ENCODE assay signal across 29 cellular contexts in genomic region chr1:6033124-6033523, GRCh38. TPM values are rescaled to one million over a fixed set of nuclear protein-coding genes. Genes with fewer than 3 reads are reported as not detected.
A peak's percentile ranks its signal among the peaks of the same experiment; 100 is the strongest.
DNase-seq lines count a peak whose midpoint lies in the region; ATAC-seq, FAIRE-seq and TF ChIP-seq lines count a peak whose summit lies in the region.
"Had no signal": no experiment of that assay in that cellular context is flagged by ENCODE, and none has a peak within 500 bp of the region (broad histone marks: within the 10 kb centered on the region; RNA-seq: fewer than 3 reads in every experiment).

No MANE protein-coding gene starts in this region.

- TF ChIP-seq RAD21 in H1 (IDR thresholded peaks at IDR 0.05 in 1 of 2, conservative IDR thresholded peaks at IDR 0.05 in 1 of 2; ENCODE audit: low read depth in 2 of 2, low read length in 2 of 2), result no peak

- peak overlapping the region; percentile 85 for H3K27ac Mint-ChIP-seq in stimulated activated naive CD8-positive, alpha-beta T cell treated with anti-CD3 and anti-CD28 coated beads, Interleukin-15, Interleukin-2, amounts not matched to agents 100 ng/mL and 50 ng/mL, for 24 hours
- H3K27ac Mint-ChIP-seq in stimulated activated naive CD8-positive, alpha-beta T cell treated with anti-CD3 and anti-CD28 coated beads, Interleukin-15, amount 100 ng/mL, for 72 hours, result no peak overlapping the region
- H3K27ac Mint-ChIP-seq: memory B cell had no signal

- no peak for TF ChIP-seq POLR2A in H1 (IDR thresholded peaks at IDR 0.05; ENCODE audit: control extremely low read depth in 1 of 2, low read depth in 2 of 2, low read length in 2 of 2)

- H3K9me3 Mint-ChIP-seq in stimulated activated naive CD8-positive, alpha-beta T cell treated with anti-CD3 and anti-CD28 coated beads, Interleukin-15, Interleukin-2, amounts not matched to agents 100 ng/mL and 50 ng/mL, for 24 hours, result no peaks in the 10 kb centered on the region
- no peaks in the 10 kb centered on the region for H3K9me3 Mint-ChIP-seq in stimulated activated naive CD8-positive, alpha-beta T cell treated with anti-CD3 and anti-CD28 coated beads, Interleukin-15, amount 100 ng/mL, for 72 hours
- H3K9me3 Mint-ChIP-seq: activated naive CD4-positive, alpha-beta T cell treated with anti-CD3 and anti-CD28 coated beads, Interleukin-2, amount 50 U/mL, for 72 hours; activated T-helper 1 cell treated with anti-CD3 and anti-CD28 coated beads, Interleukin-12 subunit alpha, Interleukin-12 subunit beta, Interleukin-2, Interleukin-4 antibody, amounts not matched to agents 30 ng/mL and 10 ng/mL and 1 ng/mL, durations not matched to agents 14 hours and 24 hours and 36 hours; memory B cell had no signal

- TF ChIP-seq EP300 in H1 (IDR thresholded peaks at IDR 0.05; ENCODE audit: borderline replicate concordance in 1 of 2, low read depth in 2 of 2, low read length in 2 of 2), result no peak

- peak overlapping the region; percentile 61 for H3K4ac ChIP-seq in H1 (replicated peaks; ENCODE audit: insufficient read length, low read depth, low read length)

- peaks cover 12% of the 10 kb centered on the region; the same call in 1 of the 2 replicates for H3K23me2 ChIP-seq in H1 (ENCODE audit: low read depth, low read length)

- no peak overlapping the region for H2AFZ ChIP-seq in Loucy (ENCODE audit: low read length)
- H2AFZ ChIP-seq in H1 (ENCODE audit: low read length), result no peak overlapping the region

- POLR2A ChIA-PET in H1 (lab: Charles Lee; ENCODE audit: partially characterized antibody), result no interaction called here

- H2BK12ac ChIP-seq in H1 (ENCODE audit: low read depth, low read length), result peak overlapping the region; percentile 41; the same call in 1 of the 2 replicates

- H3K36me3 ChIP-seq in Loucy (ENCODE audit: insufficient read depth, low read length) (peaks cover 30% of the 10 kb centered on the region; the same call in 1 of the 2 replicates), H1 (ENCODE audit: control insufficient read depth in 2 of 4, insufficient read depth in 4 of 4, low read length in 3 of 4) (no peaks in the 10 kb centered on the region)
- H3K36me3 ChIP-seq: gastroesophageal sphincter, SJCRH30, thoracic aorta, vagina had no signal

- H3K4me2 ChIP-seq in Loucy (ENCODE audit: low read depth, low read length, poor library complexity, severe bottlenecking) (peak overlapping the region; percentile 88), H1 (ENCODE audit: insufficient read depth in 1 of 2, low read depth in 2 of 2, low read length in 2 of 2) (no peak overlapping the region; a peak in 1 of 4 replicates)

- peak overlapping the region; percentile 67 for H2AK5ac ChIP-seq in H1 (ENCODE audit: low read depth, low read length)

- no peak overlapping the region for H3K14ac ChIP-seq in H1 (ENCODE audit: insufficient read length)

- peak overlapping the region; percentile 6 for H3K4me3 Mint-ChIP-seq in stimulated activated naive CD8-positive, alpha-beta T cell treated with anti-CD3 and anti-CD28 coated beads, Interleukin-15, Interleukin-2, amounts not matched to agents 100 ng/mL and 50 ng/mL, for 24 hours
- no peak overlapping the region for H3K4me3 Mint-ChIP-seq in stimulated activated naive CD8-positive, alpha-beta T cell treated with anti-CD3 and anti-CD28 coated beads, Interleukin-15, amount 100 ng/mL, for 72 hours
- H3K4me3 Mint-ChIP-seq: activated T-helper 1 cell treated with anti-CD3 and anti-CD28 coated beads, Interleukin-12 subunit alpha, Interleukin-12 subunit beta, Interleukin-2, Interleukin-4 antibody, amounts not matched to agents 30 ng/mL and 10 ng/mL and 1 ng/mL, durations not matched to agents 14 hours and 24 hours and 36 hours; memory B cell had no signal

- H2BK20ac ChIP-seq in H1 (ENCODE audit: low read length), result no peak overlapping the region

- FAIRE-seq in H1 (lab: Jason Lieb, UNC) (no peak), urothelium cell line (lab: Jason Lieb, UNC) (peak; percentile 50)
- FAIRE-seq: astrocyte, endothelial cell of umbilical vein, RCC 7860 had no signal

- no peak overlapping the region for H3K18ac ChIP-seq in H1 (ENCODE audit: extremely low read depth, low read length)

- H2BK5ac ChIP-seq in H1 (ENCODE audit: low read depth, low read length), result no peak overlapping the region

- H3K56ac ChIP-seq in H1 (replicated peaks; ENCODE audit: insufficient read length, low read depth, low read length), result no peak overlapping the region

- H3K9me3 ChIP-seq in Loucy (ENCODE audit: insufficient read depth, low read depth, low read length) (no peaks in the 10 kb centered on the region), H1 (ENCODE audit: insufficient read depth in 2 of 2, low read depth in 1 of 2, low read length in 1 of 2) (no peaks in the 10 kb centered on the region)
- H3K9me3 ChIP-seq: gastroesophageal sphincter, psoas muscle, SJCRH30, thoracic aorta, vagina had no signal

- H4K91ac ChIP-seq in H1 (replicated peaks; ENCODE audit: insufficient read length, low read length), result peak overlapping the region; percentile 66

- DNase-seq in stimulated activated naive CD8-positive, alpha-beta T cell treated with anti-CD3 and anti-CD28 coated beads, Interleukin-15, amount 100 ng/mL, for 72 hours, result no peak
- DNase-seq in H1 (ENCODE audit: low read depth in 1 of 2, low spot score in 2 of 2), result no peak
- no peak for DNase-seq in urothelium cell line (ENCODE audit: low spot score)
- DNase-seq: activated CD4-positive, alpha-beta T cell treated with anti-CD3 and anti-CD28 coated beads for 1 hour; HCEC 1CT; hippocampal formation; KG1; left colon; MM.1S; NCI-H2081; NCI-H345; NCI-H748 treated with DMSO at 0.1 percent for 48 hours; psoas muscle; SJCRH30; stimulated activated naive CD4-positive, alpha-beta T cell treated with Interleukin-2 at 50 U/mL for 16 hours had no signal

- H3K27ac ChIP-seq in H1 (ENCODE audit: low read depth, low read length), result no peak overlapping the region
- H3K27ac ChIP-seq: gastroesophageal sphincter, psoas muscle, SJCRH30, thoracic aorta, vagina had no signal

- H3K9me2 ChIP-seq in Loucy (replicated peaks; ENCODE audit: low read depth, low read length), result no peaks in the 10 kb centered on the region

- H3K4me1 ChIP-seq in Loucy (ENCODE audit: insufficient read depth, low read length, poor library complexity, severe bottlenecking) (peaks cover 86% of the 10 kb centered on the region), H1 (replicated peaks in 1 of 4; ENCODE audit: control insufficient read depth in 3 of 4, insufficient read depth in 4 of 4, low read length in 3 of 4) (peaks cover 0 to 13% (median 7%) of the 10 kb centered on the region in 4 experiments; a peak in 5 of 7 replicates)
- H3K4me1 ChIP-seq: gastroesophageal sphincter, psoas muscle, SJCRH30, vagina had no signal

- H3K27me3 ChIP-seq in Loucy (ENCODE audit: insufficient read depth, low read length, poor library complexity, severe bottlenecking), result no peaks in the 10 kb centered on the region
- peaks cover 0 to 5% (median 2%) of the 10 kb centered on the region in 4 experiments; a peak in 4 of 7 replicates for H3K27me3 ChIP-seq in H1 (replicated peaks in 1 of 4; ENCODE audit: control insufficient read depth in 3 of 4, extremely low read depth in 1 of 4, insufficient read depth in 3 of 4, low read length in 3 of 4)
- H3K27me3 ChIP-seq: vagina had no signal

- 88% methylated on average over 8 of the region's 8 CpGs; no CpG with 5 or more reads in 1 of the 2 experiments for WGBS in H1 (ENCODE audit: extremely low coverage in 1 of 2, insufficient coverage in 1 of 2, insufficient read length in 1 of 2, insufficient replicate concordance in 2 of 2, low coverage in 1 of 2, low lambda C conversion rate in 2 of 2, missing lambda C conversion rate in 1 of 2), 2 experiments

- no peak overlapping the region for H3K23ac ChIP-seq in H1 (ENCODE audit: insufficient read length)

- H3F3A ChIP-seq in Loucy (ENCODE audit: low read depth), result peaks cover 9% of the 10 kb centered on the region

- H2BK120ac ChIP-seq in H1 (replicated peaks; ENCODE audit: low read depth, low read length), result no peak overlapping the region

- H3K36me3 Mint-ChIP-seq in stimulated activated naive CD8-positive, alpha-beta T cell treated with anti-CD3 and anti-CD28 coated beads, Interleukin-15, Interleukin-2, amounts not matched to agents 100 ng/mL and 50 ng/mL, for 24 hours (ENCODE audit: low read depth), result peaks cover 73% of the 10 kb centered on the region

- H3K27me3 Mint-ChIP-seq in stimulated activated naive CD8-positive, alpha-beta T cell treated with anti-CD3 and anti-CD28 coated beads, Interleukin-15, Interleukin-2, amounts not matched to agents 100 ng/mL and 50 ng/mL, for 24 hours, result no peaks in the 10 kb centered on the region
- H3K27me3 Mint-ChIP-seq in stimulated activated naive CD8-positive, alpha-beta T cell treated with anti-CD3 and anti-CD28 coated beads, Interleukin-15, amount 100 ng/mL, for 72 hours, result no peaks in the 10 kb centered on the region
- H3K27me3 Mint-ChIP-seq: memory B cell had no signal

- peaks cover 94% of the 10 kb centered on the region for H4K20me1 ChIP-seq in Loucy (ENCODE audit: insufficient read depth, low read length, poor library complexity, severe bottlenecking)
- peaks cover 0 to 11% of the 10 kb centered on the region in 2 experiments for H4K20me1 ChIP-seq in H1 (replicated peaks in 1 of 2; ENCODE audit: control insufficient read depth in 1 of 2, insufficient read depth in 2 of 2, low read length in 2 of 2)

- no peak overlapping the region for H4K5ac ChIP-seq in H1 (ENCODE audit: insufficient read length, low read depth, low read length)

- no peak overlapping the region for H4K8ac ChIP-seq in H1 (ENCODE audit: extremely low read depth, insufficient read depth, low read length)

- H3K79me2 ChIP-seq in Loucy (ENCODE audit: insufficient read depth, low read length), result peaks cover 98% of the 10 kb centered on the region
- H3K79me2 ChIP-seq in H1 (ENCODE audit: control insufficient read depth in 1 of 2, insufficient read depth in 2 of 2, low read length in 2 of 2), result no peaks in the 10 kb centered on the region

- TF ChIP-seq CTCF in Loucy (conservative IDR thresholded peaks at IDR 0.05; ENCODE audit: low read length), result no peak
- no peak for TF ChIP-seq CTCF in H1 (IDR thresholded peaks at IDR 0.05; ENCODE audit: control extremely low read depth in 1 of 3, insufficient read depth in 1 of 3, low read depth in 1 of 3, low read length in 3 of 3)

- ATAC-seq in stimulated activated naive CD8-positive, alpha-beta T cell treated with anti-CD3 and anti-CD28 coated beads, Interleukin-15, amount 100 ng/mL, for 72 hours, result no peak
- ATAC-seq in GM19463 (IDR thresholded peaks at IDR 0.05; ENCODE audit: unreplicated experiment) (no peak), GM21526 (IDR thresholded peaks at IDR 0.05; ENCODE audit: low FRiP score, unreplicated experiment) (no peak), GM18519 (IDR thresholded peaks at IDR 0.05; ENCODE audit: low FRiP score, unreplicated experiment) (no peak)
- ATAC-seq: activated naive CD4-positive, alpha-beta T cell treated with anti-CD3 and anti-CD28 coated beads, Interleukin-2, amount 50 U/mL, for 72 hours; gastroesophageal sphincter; psoas muscle had no signal

- H3K9ac ChIP-seq in Loucy (ENCODE audit: low read depth, low read length, poor library complexity, severe bottlenecking) (no peak overlapping the region), H1 (replicated peaks in 1 of 4; ENCODE audit: extremely low read depth in 1 of 4, low read depth in 3 of 4, low read length in 3 of 4) (peak overlapping the region in 1 of 4 experiments; percentile 18; a peak in 1 of 7 replicates)

- H2BK15ac ChIP-seq in H1 (ENCODE audit: low read length), result 0 out of 2 replicates have a peak overlapping the region, but pooled peaks have one; percentile 76

- CTCF ChIA-PET in H1 (lab: Charles Lee; ENCODE audit: partially characterized antibody), result interaction anchor here (0.6 to 4.3 kb wide), 20 partner anchors 7 to 327 kb away, joined by 3 to 32 read pairs (median 5); partner anchors contain the start of gene KCNAB2

- peaks cover 3% of the 10 kb centered on the region; the same call in 1 of the 2 replicates for H3K79me1 ChIP-seq in H1 (ENCODE audit: low read depth, low read length)

- peaks cover 88% of the 10 kb centered on the region for H3K4me1 Mint-ChIP-seq in stimulated activated naive CD8-positive, alpha-beta T cell treated with anti-CD3 and anti-CD28 coated beads, Interleukin-15, Interleukin-2, amounts not matched to agents 100 ng/mL and 50 ng/mL, for 24 hours (ENCODE audit: low read depth)
- peaks cover 93% of the 10 kb centered on the region for H3K4me1 Mint-ChIP-seq in stimulated activated naive CD8-positive, alpha-beta T cell treated with anti-CD3 and anti-CD28 coated beads, Interleukin-15, amount 100 ng/mL, for 72 hours

- H3K4me3 ChIP-seq in Loucy (ENCODE audit: low read length, poor library complexity, severe bottlenecking) (peak overlapping the region; percentile 38), H1 (ENCODE audit: extremely low read depth in 1 of 4, insufficient read depth in 2 of 4, low read depth in 3 of 4, low read length in 4 of 4) (no peak overlapping the region)
- H3K4me3 ChIP-seq: gastroesophageal sphincter, psoas muscle, SJCRH30, thoracic aorta, vagina had no signal

RNA-seq across cellular contexts. Expression of gene KCNAB2, which starts 12.6 kb away (rescaled TPM):
- total RNA-seq in H1 (2021; fragmentation: NEBNext Ultra II Directional; extraction: Animal tissue kit (Norgen Biotek cat#: 25700)), result 7.0 and 7.1 TPM in 2 replicates
- polyA plus RNA-seq in H1 (2011; rRNA removed), result 4.5 and 6.2 TPM in 2 replicates
- polyA plus RNA-seq in H1 (2011; cell fraction: cytosol; rRNA removed), result 5.9 TPM
- 19.4 TPM for polyA plus RNA-seq in H1 (2011; cell fraction: nucleus; rRNA removed)
- 7.0 to 8.9 TPM (median 7.3 TPM) in 4 replicates for polyA plus RNA-seq in H1 (2012, experiment 1 of 2)
- 5.2 TPM for polyA plus RNA-seq in H1 (2012, experiment 2 of 2)
- polyA plus RNA-seq in H1 (2013, experiment 1 of 2), result 2.9 TPM
- polyA plus RNA-seq in H1 (2013, experiment 2 of 2), result 2.9 TPM
- 3.6 and 4.9 TPM in 2 replicates for polyA minus RNA-seq in H1 (2011; rRNA and poly(A)+ RNA removed)
- polyA minus RNA-seq in H1 (2011; cell fraction: cytosol; rRNA and poly(A)+ RNA removed), result 5.2 TPM
- 6.5 TPM for polyA minus RNA-seq in H1 (2011; cell fraction: nucleus; rRNA and poly(A)+ RNA removed)

RNA-seq across cellular contexts. Expression of gene NPHP4, which starts 40.9 kb away (rescaled TPM):
- total RNA-seq in H1 (2021; fragmentation: NEBNext Ultra II Directional; extraction: Animal tissue kit (Norgen Biotek cat#: 25700)), result 13.6 and 14.0 TPM in 2 replicates
- 5.8 and 10.3 TPM in 2 replicates for polyA plus RNA-seq in H1 (2011; rRNA removed)
- polyA plus RNA-seq in H1 (2011; cell fraction: cytosol; rRNA removed), result 7.2 TPM
- polyA plus RNA-seq in H1 (2011; cell fraction: nucleus; rRNA removed), result 37.6 TPM
- 8.5 to 11.5 TPM (median 11.0 TPM) in 4 replicates for polyA plus RNA-seq in H1 (2012, experiment 1 of 2)
- 5.8 TPM for polyA plus RNA-seq in H1 (2012, experiment 2 of 2)
- 4.3 TPM for polyA plus RNA-seq in H1 (2013, experiment 1 of 2)
- 3.9 TPM for polyA plus RNA-seq in H1 (2013, experiment 2 of 2)
- 8.3 and 8.4 TPM in 2 replicates for polyA minus RNA-seq in H1 (2011; rRNA and poly(A)+ RNA removed)
- polyA minus RNA-seq in H1 (2011; cell fraction: cytosol; rRNA and poly(A)+ RNA removed), result 8.1 TPM
- polyA minus RNA-seq in H1 (2011; cell fraction: nucleus; rRNA and poly(A)+ RNA removed), result 17.8 TPM
